Comparison of ENCODE assay signal across 1 cellular context in genomic region chr7:76303829-76304505, GRCh38.
TF ChIP-seq lines count a peak whose summit lies in the region.

No MANE protein-coding gene starts in this region.

TF ChIP-seq in K562, 482 proteins besides CTCF, POLR2A, EP300 and RAD21 (continued from another document and continues in another):
- TF ChIP-seq AFF4 (CRISPR knock-in tag; IDR thresholded peaks at IDR 0.05) (0 out of 2 replicates have a peak, but pooled peaks have one; percentile 17), RBM22 (IDR thresholded peaks at IDR 0.05; ENCODE audit: low read depth, low read length, poor library complexity, severe bottlenecking) (no peak), TBL1XR1 (IDR thresholded peaks at IDR 0.05; ENCODE audit: low read length in 2 of 2) (peak in 1 of 2 experiments; percentile 4; a peak in 1 of 4 replicates), ZKSCAN8 (CRISPR knock-in tag; IDR thresholded peaks at IDR 0.05) (peak; percentile 21; the same call in 1 of the 2 replicates), ZC3H4 (CRISPR knock-in tag; IDR thresholded peaks at IDR 0.05; ENCODE audit: borderline replicate concordance) (peak; percentile 2; the same call in 1 of the 2 replicates), MBD2 (IDR thresholded peaks at IDR 0.05; ENCODE audit: borderline replicate concordance, low read depth) (0 out of 2 replicates have a peak, but pooled peaks have one; percentile 1), GTF2B (IDR thresholded peaks at IDR 0.05; ENCODE audit: extremely low read depth, insufficient read length) (no peak), ESRRA (IDR thresholded peaks at IDR 0.05; ENCODE audit: borderline replicate concordance, low read depth) (no peak), JUNB (CRISPR knock-in tag; conservative IDR thresholded peaks at IDR 0.05) (no peak), PHTF2 (CRISPR knock-in tag; IDR thresholded peaks at IDR 0.05) (no peak; the same call in 1 of the 2 replicates), FOXK1 (CRISPR knock-in tag; IDR thresholded peaks at IDR 0.05; ENCODE audit: borderline replicate concordance) (no peak), MGA (IDR thresholded peaks at IDR 0.05) (peak; percentile 65; the same call in 1 of the 2 replicates), MECOM (CRISPR knock-in tag; IDR thresholded peaks at IDR 0.05) (no peak), CHD7 (IDR thresholded peaks at IDR 0.05; ENCODE audit: low read depth, low read length) (no peak), LEF1 (IDR thresholded peaks at IDR 0.05) (no peak), USF1 (CRISPR knock-in tag; IDR thresholded peaks at IDR 0.05) (no peak), RBFOX2 (IDR thresholded peaks at IDR 0.05; ENCODE audit: low read depth, low read length) (peak; percentile 66)
